7 cellular contexts compared by ENCODE assay signal in the genomic region with DNA sequence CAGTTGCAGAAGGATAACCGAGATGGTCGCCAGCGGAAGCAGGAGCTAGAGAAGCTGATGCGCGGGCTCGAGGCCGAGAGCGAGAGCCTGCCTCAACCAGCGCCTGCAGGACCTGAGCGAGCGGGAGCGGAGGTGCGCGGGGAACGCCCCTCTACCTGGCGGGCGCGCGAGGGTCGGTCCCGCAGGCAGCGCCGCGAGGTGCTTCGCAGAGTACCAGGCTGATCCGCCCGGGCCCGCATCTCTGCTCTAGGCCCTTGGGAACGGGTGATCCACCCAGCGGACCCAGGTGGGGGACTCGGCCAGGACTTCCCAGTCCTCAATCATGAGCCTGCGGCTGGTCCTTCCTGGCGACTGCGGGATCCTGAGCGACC.
A peak's percentile ranks its signal among the peaks of the same experiment; 100 is the strongest.
DNase-seq lines count a peak whose midpoint lies in the region; ATAC-seq and TF ChIP-seq lines count a peak whose summit lies in the region.
"Not testable (repeated sequence)": the region's sequence is repeated elsewhere in the genome, so short reads cannot be mapped to it uniquely, and the experiment has no call there.

No MANE protein-coding gene starts in this region.

- H4K8ac ChIP-seq in trophoblast cell (ENCODE audit: low read depth, low read length) = not testable (repeated sequence)

- H3K4me3 ChIP-seq in HL-60 (replicated peaks; ENCODE audit: insufficient read depth, low read length) (peak overlapping the region; percentile 57), choroid plexus epithelial cell (ENCODE audit: low read depth, low read length) (peak overlapping the region; percentile 62), iPS-18c (ENCODE audit: insufficient read depth, low read depth, low read length) (peak overlapping the region; percentile 40; the same call in 1 of the 2 replicates), trophoblast cell (ENCODE audit: low read depth, low read length) (peak overlapping the region; percentile 58)

- not testable (repeated sequence) for H3K18ac ChIP-seq in trophoblast cell (ENCODE audit: low read length)

- H3K23ac ChIP-seq in trophoblast cell (ENCODE audit: low read length) = not testable (repeated sequence)

- peak in 1 of 2 experiments; percentile 10 for DNase-seq in HL-60 (ENCODE audit: low read depth in 1 of 2, low spot score in 1 of 2)
- peak; percentile 12 for DNase-seq in activated CD4-positive, alpha-beta T cell treated with anti-CD3 and anti-CD28 coated beads, Interleukin-2, amount 50 U/mL, for 1 hour
- DNase-seq in choroid plexus epithelial cell (ENCODE audit: low read depth); trophoblast cell: not testable (repeated sequence)

- H3K79me1 ChIP-seq in trophoblast cell (ENCODE audit: low read length) = not testable (repeated sequence)

- H2BK120ac ChIP-seq in trophoblast cell (ENCODE audit: insufficient read depth, low read length, poor library complexity) = not testable (repeated sequence)

- not testable (repeated sequence) for H3K4me1 ChIP-seq in trophoblast cell (ENCODE audit: control insufficient read depth in 1 of 2, insufficient read depth in 2 of 2, low read length in 2 of 2)

- H3K4ac ChIP-seq in trophoblast cell (ENCODE audit: low read depth, low read length) = not testable (repeated sequence)

- not testable (repeated sequence) for H3K9ac ChIP-seq in trophoblast cell (ENCODE audit: low read length)

- H4K12ac ChIP-seq in trophoblast cell (ENCODE audit: low read depth, low read length) = not testable (repeated sequence)

- not testable (repeated sequence) for H2BK12ac ChIP-seq in trophoblast cell (ENCODE audit: low read length)

- H3K79me2 ChIP-seq in trophoblast cell (ENCODE audit: control insufficient read depth, insufficient read depth, low read length, poor library complexity) = not testable (repeated sequence)

- peak overlapping the region; percentile 66 for H3K4me2 ChIP-seq in trophoblast cell (ENCODE audit: low read length)

- not testable (repeated sequence) for TF ChIP-seq CTCF in HL-60 (IDR thresholded peaks at IDR 0.05; ENCODE audit: insufficient read depth, low read length); choroid plexus epithelial cell (conservative IDR thresholded peaks at IDR 0.05; ENCODE audit: low read depth, low read length)

- not testable (repeated sequence) for H2BK5ac ChIP-seq in trophoblast cell (ENCODE audit: low read depth, low read length, poor library complexity)

- H3K27ac ChIP-seq in HL-60 (replicated peaks) = peak overlapping the region; percentile 55
- not testable (repeated sequence) for H3K27ac ChIP-seq in trophoblast cell (ENCODE audit: low read depth, low read length)

- H3K14ac ChIP-seq in trophoblast cell (ENCODE audit: low read length) = not testable (repeated sequence)

- not testable (repeated sequence) for H2AK5ac ChIP-seq in trophoblast cell (ENCODE audit: low read length)

- not testable (repeated sequence) for H3K27me3 ChIP-seq in HL-60 (ENCODE audit: insufficient read depth, poor library complexity, severe bottlenecking); trophoblast cell (ENCODE audit: insufficient read depth, low read length)

- no CpG with 5 or more reads among the region's 35 CpGs for WGBS in trophoblast cell (ENCODE audit: extremely low coverage, insufficient coverage, insufficient read length)

- H3K9me3 ChIP-seq in iPS-18c (ENCODE audit: control insufficient read depth, insufficient read depth, low read length); trophoblast cell (ENCODE audit: insufficient read depth, low read depth, low read length): not testable (repeated sequence)

- H2AFZ ChIP-seq in trophoblast cell (ENCODE audit: insufficient read depth, low read length, poor library complexity) = not testable (repeated sequence)

- not testable (repeated sequence) for H3K36me3 ChIP-seq in trophoblast cell (ENCODE audit: control insufficient read depth in 1 of 2, insufficient read depth in 2 of 2, low read length in 2 of 2)

- ATAC-seq in GM18873 (IDR thresholded peaks at IDR 0.05; ENCODE audit: low FRiP score, unreplicated experiment) = peak; percentile 22
- peak; percentile 12 for ATAC-seq in HG02610 (IDR thresholded peaks at IDR 0.05; ENCODE audit: unreplicated experiment)

- H4K91ac ChIP-seq in trophoblast cell (ENCODE audit: low read depth, low read length) = not testable (repeated sequence)
